ENCODE assay signal across 20 cellular contexts in genomic region chr14:71688576-71688975, GRCh38.
DNase-seq lines count a peak whose midpoint lies in the region; ATAC-seq and TF ChIP-seq lines count a peak whose summit lies in the region.
"Had no signal": no experiment of that assay in that cellular context is flagged by ENCODE, and none has a peak within 500 bp of the region (broad histone marks: within the 10 kb centered on the region; RNA-seq: fewer than 3 reads in every experiment).

No MANE protein-coding gene starts in this region.

- peaks cover 28% of the 10 kb centered on the region for H3K36me3 Mint-ChIP-seq in type B pancreatic cell
- H3K36me3 Mint-ChIP-seq in activated CD8-positive, alpha-beta memory T cell treated with anti-CD3 and anti-CD28 coated beads, Interleukin-2, amount 10 ng/mL, durations not matched to agents 7 days and 5 days: peaks cover 33% of the 10 kb centered on the region

- peak overlapping the region; percentile 6 for H3K4me3 Mint-ChIP-seq in type B pancreatic cell
- H3K4me3 Mint-ChIP-seq in activated CD8-positive, alpha-beta memory T cell treated with anti-CD3 and anti-CD28 coated beads, Interleukin-2, amount 10 ng/mL, durations not matched to agents 7 days and 5 days: no peak overlapping the region
- H3K4me3 Mint-ChIP-seq: activated B cell treated with CpG ODN at 0.5 μM for 24 hours; activated CD4-positive, alpha-beta memory T cell treated with anti-CD3 and anti-CD28 coated beads for 36 hours; IgD-negative memory B cell; T-helper 17 cell had no signal

- H3K27ac Mint-ChIP-seq in type B pancreatic cell: peak overlapping the region; percentile 73
- no peak overlapping the region for H3K27ac Mint-ChIP-seq in activated CD8-positive, alpha-beta memory T cell treated with anti-CD3 and anti-CD28 coated beads, Interleukin-2, amount 10 ng/mL, durations not matched to agents 7 days and 5 days
- H3K27ac Mint-ChIP-seq: activated B cell treated with CpG ODN at 0.5 μM for 24 hours; activated CD4-positive, alpha-beta memory T cell treated with anti-CD3 and anti-CD28 coated beads for 36 hours; IgD-negative memory B cell; T-helper 17 cell had no signal

- DNase-seq in NCI-H1417 (lab: John Stamatoyannopoulos, UW): peak in 2 of 3 experiments; percentile 5 to 41
- DNase-seq in NCI-H1417 treated with DMSO at 0.1 percent for 48 hours (lab: John Stamatoyannopoulos, UW): no peak
- peak; percentile 17 for DNase-seq in iPS-NIHi11 (ENCODE audit: low spot score)
- DNase-seq in type B pancreatic cell (ENCODE audit: extremely low spot score, unreplicated experiment): no peak
- no peak for DNase-seq in NCI-H526 treated with DMSO at 0.1 percent for 48 hours (lab: John Stamatoyannopoulos, UW)
- DNase-seq in activated CD8-positive, alpha-beta memory T cell treated with anti-CD3 and anti-CD28 coated beads, Interleukin-2, amount 10 ng/mL, durations not matched to agents 7 days and 5 days: no peak
- DNase-seq: activated B cell treated with CpG ODN at 0.5 μM for 24 hours; activated CD4-positive, alpha-beta memory T cell treated with anti-CD3 and anti-CD28 coated beads for 36 hours; activated naive CD4-positive, alpha-beta T cell treated with Interleukin-2 at 50 U/mL for 16 hours; activated T-cell treated with anti-CD3 and anti-CD28 coated beads, Interleukin-2, amount 50 U/mL, for 1 hour; aorta; effector memory CD4-positive, alpha-beta T cell; left ventricle myocardium inferior; stimulated activated CD4-positive, alpha-beta T cell treated with anti-CD3 and anti-CD28 coated beads, Interleukin-4, amount 100 ng/mL, for 4 hours; T-helper 17 cell had no signal

- no peak for ATAC-seq in activated CD8-positive, alpha-beta memory T cell treated with anti-CD3 and anti-CD28 coated beads, Interleukin-2, amount 10 ng/mL, durations not matched to agents 7 days and 5 days
- no peak for ATAC-seq in HG03460 (IDR thresholded peaks at IDR 0.05; ENCODE audit: unreplicated experiment)
- ATAC-seq: T-helper 17 cell had no signal

- H3K4me1 Mint-ChIP-seq in type B pancreatic cell (ENCODE audit: unreplicated experiment): peaks cover 41% of the 10 kb centered on the region
- no peaks in the 10 kb centered on the region for H3K4me1 Mint-ChIP-seq in activated CD8-positive, alpha-beta memory T cell treated with anti-CD3 and anti-CD28 coated beads, Interleukin-2, amount 10 ng/mL, durations not matched to agents 7 days and 5 days
- H3K4me1 Mint-ChIP-seq: activated B cell treated with CpG ODN at 0.5 μM for 24 hours had no signal

- H3K9me3 Mint-ChIP-seq in type B pancreatic cell: peaks cover 6% of the 10 kb centered on the region
- no peaks in the 10 kb centered on the region for H3K9me3 Mint-ChIP-seq in activated CD8-positive, alpha-beta memory T cell treated with anti-CD3 and anti-CD28 coated beads, Interleukin-2, amount 10 ng/mL, durations not matched to agents 7 days and 5 days (ENCODE audit: low read depth)
- H3K9me3 Mint-ChIP-seq: activated B cell treated with CpG ODN at 0.5 μM for 24 hours; activated CD4-positive, alpha-beta memory T cell treated with anti-CD3 and anti-CD28 coated beads for 36 hours; IgD-negative memory B cell had no signal

- CTCF ChIA-PET in activated CD8-positive, alpha-beta memory T cell treated with anti-CD3 and anti-CD28 coated beads, Interleukin-2, amount 10 ng/mL, durations not matched to agents 7 days and 5 days (lab: Charles Lee): interaction anchor here (1.5 kb wide), 1 partner anchor 31 kb away, joined by 3 read pairs; no protein-coding TSS in a partner anchor

- no peak for TF ChIP-seq CTCF in VCaP (conservative IDR thresholded peaks at IDR 0.05)
- no peak for TF ChIP-seq CTCF in type B pancreatic cell (conservative IDR thresholded peaks at IDR 0.05)

- H3K27me3 Mint-ChIP-seq in type B pancreatic cell: no peaks in the 10 kb centered on the region
- no peaks in the 10 kb centered on the region for H3K27me3 Mint-ChIP-seq in activated CD8-positive, alpha-beta memory T cell treated with anti-CD3 and anti-CD28 coated beads, Interleukin-2, amount 10 ng/mL, durations not matched to agents 7 days and 5 days
- H3K27me3 Mint-ChIP-seq: activated B cell treated with CpG ODN at 0.5 μM for 24 hours; activated CD4-positive, alpha-beta memory T cell treated with anti-CD3 and anti-CD28 coated beads for 36 hours; IgD-negative memory B cell; T-helper 17 cell had no signal

- peak overlapping the region; percentile 62 for H3K27ac ChIP-seq in VCaP
- H3K27ac ChIP-seq: 22Rv1, left ventricle myocardium inferior, prostate gland had no signal

Comparison
In these comparisons a context has a peak if more than half of its experiments do, and no peak if none do; other contexts are left out.
1. DNase-seq: peak in NCI-H1417 (2 of 3) and iPS-NIHi11 (single experiment); none in NCI-H1417 treated with DMSO at 0.1 percent for 48 hours (single experiment), type B pancreatic cell (single experiment), NCI-H526 treated with DMSO at 0.1 percent for 48 hours (single experiment) and activated CD8-positive, alpha-beta memory T cell treated with anti-CD3 and anti-CD28 coated beads, Interleukin-2, amount 10 ng/mL, durations not matched to agents 7 days and 5 days (single experiment).